Comparison of ENCODE assay signal across 28 cellular contexts in genomic region chr6:80217799-80218198, GRCh38.
A peak's percentile ranks its signal among the peaks of the same experiment; 100 is the strongest.
DNase-seq lines count a peak whose midpoint lies in the region; TF ChIP-seq lines count a peak whose summit lies in the region.
"Had no signal": no experiment of that assay in that cellular context is flagged by ENCODE, and none has a peak within 500 bp of the region (broad histone marks: within the 10 kb centered on the region; RNA-seq: fewer than 3 reads in every experiment).

No MANE protein-coding gene starts in this region.

- H4K20me1 ChIP-seq in osteoblast (ENCODE audit: insufficient read depth, low read length) = no peaks in the 10 kb centered on the region

- no peak for TF ChIP-seq EP300 in esophagus muscularis mucosa (IDR thresholded peaks at IDR 0.05)

- H3K9me3 ChIP-seq in osteoblast (ENCODE audit: low read depth, low read length) = no peaks in the 10 kb centered on the region
- no peaks in the 10 kb centered on the region for H3K9me3 ChIP-seq in esophagus muscularis mucosa
- H3K9me3 ChIP-seq: psoas muscle, upper lobe of right lung had no signal

- H3K4me1 Mint-ChIP-seq in activated T-cell treated with anti-CD3 and anti-CD28 coated beads, Interleukin-2, amount 50 U/mL, for 24 hours (ENCODE audit: low read depth) = no peaks in the 10 kb centered on the region
- H3K4me1 Mint-ChIP-seq: activated naive CD8-positive, alpha-beta T cell treated with anti-CD3 and anti-CD28 coated beads, Interleukin-2, amount 50 U/mL, for 24 hours had no signal

- no peaks in the 10 kb centered on the region for H3K9me3 Mint-ChIP-seq in activated T-cell treated with anti-CD3 and anti-CD28 coated beads, Interleukin-2, amount 50 U/mL, for 24 hours
- H3K9me3 Mint-ChIP-seq: HFFc6; T-helper 1 cell treated with Interleukin-12 subunit alpha and Interleukin-12 subunit beta and Interleukin-4 antibody, amounts not matched to agents 30 μg/mL and 1 μg/mL, for 36 hours had no signal

- H3K4me2 ChIP-seq in osteoblast (ENCODE audit: insufficient read depth, low read length) = peak overlapping the region; percentile 54

- H3K4me3 Mint-ChIP-seq in activated T-cell treated with anti-CD3 and anti-CD28 coated beads, Interleukin-2, amount 50 U/mL, for 24 hours = no peak overlapping the region
- H3K4me3 Mint-ChIP-seq: activated CD8-positive, alpha-beta T cell treated with anti-CD3 and anti-CD28 coated beads for 36 hours; activated naive CD8-positive, alpha-beta T cell treated with anti-CD3 and anti-CD28 coated beads, Interleukin-2, amount 50 U/mL, for 24 hours; CD4-positive, CD25-positive, alpha-beta regulatory T cell; HFFc6; T-helper 1 cell treated with Interleukin-12 subunit alpha and Interleukin-12 subunit beta and Interleukin-4 antibody, amounts not matched to agents 30 μg/mL and 1 μg/mL, for 36 hours had no signal

- DNase-seq in AG09319 (ENCODE audit: extremely low read depth, low read depth) = peak; percentile 5
- peak; percentile 48 for DNase-seq in HFF-Myc (ENCODE audit: extremely low read depth, low read depth)
- DNase-seq in fibroblast of mammary gland (ENCODE audit: low read depth) = peak; percentile 54
- DNase-seq in osteoblast (ENCODE audit: insufficient read length, low spot score, missing footprints) = peak; percentile 10
- DNase-seq in putamen (ENCODE audit: low spot score) = no peak
- DNase-seq in esophagus muscularis mucosa (ENCODE audit: extremely low spot score) = no peak
- no peak for DNase-seq in activated T-cell treated with anti-CD3 and anti-CD28 coated beads, Interleukin-2, amount 50 U/mL, for 24 hours
- no peak for DNase-seq in central memory CD4-positive, alpha-beta T cell
- DNase-seq: activated CD4-positive, alpha-beta T cell treated with anti-CD3 and anti-CD28 coated beads for 1 hour; activated CD8-positive, alpha-beta T cell treated with anti-CD3 and anti-CD28 coated beads for 36 hours; activated effector memory CD4-positive, alpha-beta T cell treated with anti-CD3 and anti-CD28 coated beads, Interleukin-2, amount 50 U/mL, for 16 hours; activated naive CD8-positive, alpha-beta T cell treated with anti-CD3 and anti-CD28 coated beads, Interleukin-2, amount 50 U/mL, for 24 hours; activated T-cell treated with anti-CD3 and anti-CD28 coated beads for 4 hours; CD4-positive, CD25-positive, alpha-beta regulatory T cell; effector memory CD4-positive, alpha-beta T cell; erythroblast; glutamatergic neuron; HFFc6; NCI-H1105 treated with DMSO at 0.1 percent for 48 hours; NCI-H2081; NCI-H524 treated with DMSO at 0.1 percent for 48 hours; Peyer's patch; psoas muscle; stimulated activated CD4-positive, alpha-beta T cell treated with anti-CD3 and anti-CD28 coated beads, Interleukin-1b, Interleukin-23, amount 100 ng/mL, for 48 hours; upper lobe of right lung had no signal

- H3K27me3 ChIP-seq in osteoblast (ENCODE audit: insufficient read depth, low read length) = no peaks in the 10 kb centered on the region
- no peaks in the 10 kb centered on the region for H3K27me3 ChIP-seq in esophagus muscularis mucosa
- H3K27me3 ChIP-seq: Peyer's patch, upper lobe of right lung had no signal

- no peaks in the 10 kb centered on the region for H3K27me3 Mint-ChIP-seq in activated T-cell treated with anti-CD3 and anti-CD28 coated beads, Interleukin-2, amount 50 U/mL, for 24 hours
- H3K27me3 Mint-ChIP-seq: activated CD8-positive, alpha-beta T cell treated with anti-CD3 and anti-CD28 coated beads for 36 hours; activated naive CD8-positive, alpha-beta T cell treated with anti-CD3 and anti-CD28 coated beads, Interleukin-2, amount 50 U/mL, for 24 hours; CD4-positive, CD25-positive, alpha-beta regulatory T cell had no signal

- intact Hi-C loops in esophagus muscularis mucosa (cut with DNase I) = no loop called here

- no peak for TF ChIP-seq CTCF in AG09319 (IDR thresholded peaks at IDR 0.05; ENCODE audit: low read depth, low read length)
- no peak for TF ChIP-seq CTCF in HFF-Myc (IDR thresholded peaks at IDR 0.05; ENCODE audit: low read depth, low read length, missing control alignments)
- no peak for TF ChIP-seq CTCF in fibroblast of mammary gland (conservative IDR thresholded peaks at IDR 0.05; ENCODE audit: control insufficient read depth, insufficient read depth, low read depth, low read length)
- TF ChIP-seq CTCF in osteoblast (IDR thresholded peaks at IDR 0.05; ENCODE audit: extremely low read depth, low read depth, low read length) = no peak
- TF ChIP-seq CTCF in esophagus muscularis mucosa (IDR thresholded peaks at IDR 0.05) = no peak

- H3K36me3 Mint-ChIP-seq in activated T-cell treated with anti-CD3 and anti-CD28 coated beads, Interleukin-2, amount 50 U/mL, for 24 hours (ENCODE audit: low read depth) = peaks cover 12% of the 10 kb centered on the region

- H3K4me3 ChIP-seq in HFF-Myc (replicated peaks; ENCODE audit: low read depth, low read length) = no peak overlapping the region
- no peak overlapping the region for H3K4me3 ChIP-seq in fibroblast of mammary gland (ENCODE audit: control insufficient read depth, low read depth, low read length)
- H3K4me3 ChIP-seq in osteoblast (ENCODE audit: insufficient read depth, low read length) = no peak overlapping the region
- H3K4me3 ChIP-seq in esophagus muscularis mucosa = no peak overlapping the region
- H3K4me3 ChIP-seq: lung, Peyer's patch, psoas muscle, skin epidermis, upper lobe of right lung had no signal

- no peak for TF ChIP-seq POLR2A in esophagus muscularis mucosa (IDR thresholded peaks at IDR 0.05; ENCODE audit: low read depth)

- H3K4me1 ChIP-seq in osteoblast (ENCODE audit: insufficient read depth, low read length) (peaks cover 8% of the 10 kb centered on the region), esophagus muscularis mucosa (peaks cover 0 to 14% (median 0%) of the 10 kb centered on the region in 4 donors)
- H3K4me1 ChIP-seq: Peyer's patch, psoas muscle, upper lobe of right lung had no signal

- H3K36me3 ChIP-seq in osteoblast (ENCODE audit: insufficient read depth, low read length) = no peaks in the 10 kb centered on the region
- H3K36me3 ChIP-seq in esophagus muscularis mucosa = no peaks in the 10 kb centered on the region
- H3K36me3 ChIP-seq: Peyer's patch, upper lobe of right lung had no signal

- H3K27ac ChIP-seq in osteoblast (ENCODE audit: low read depth, low read length) (no peak overlapping the region), esophagus muscularis mucosa (replicated peaks in 1 of 4) (no peak overlapping the region)
- H3K27ac ChIP-seq: Peyer's patch, psoas muscle, upper lobe of right lung had no signal

- no peak overlapping the region for H3K27ac Mint-ChIP-seq in activated T-cell treated with anti-CD3 and anti-CD28 coated beads, Interleukin-2, amount 50 U/mL, for 24 hours
- H3K27ac Mint-ChIP-seq: activated CD8-positive, alpha-beta T cell treated with anti-CD3 and anti-CD28 coated beads for 36 hours; activated naive CD8-positive, alpha-beta T cell treated with anti-CD3 and anti-CD28 coated beads, Interleukin-2, amount 50 U/mL, for 24 hours; HFFc6; T-helper 1 cell treated with Interleukin-12 subunit alpha and Interleukin-12 subunit beta and Interleukin-4 antibody, amounts not matched to agents 30 μg/mL and 1 μg/mL, for 36 hours had no signal

- H2AFZ ChIP-seq in osteoblast (ENCODE audit: low read length) = peak overlapping the region; percentile 64

- 81% methylated on average over 6 of the region's 6 CpGs for WGBS in esophagus muscularis mucosa

- no peaks in the 10 kb centered on the region for H3K79me2 ChIP-seq in osteoblast (ENCODE audit: insufficient read depth, low read length)

Comparison
In these comparisons a context has a peak if more than half of its experiments do, and no peak if none do; other contexts are left out.
1. DNase-seq: peak in AG09319 (single experiment), HFF-Myc (single experiment), fibroblast of mammary gland (single experiment) and osteoblast (single experiment); none in putamen (single experiment), esophagus muscularis mucosa (single experiment), activated T-cell treated with anti-CD3 and anti-CD28 coated beads, Interleukin-2, amount 50 U/mL, for 24 hours (single experiment) and central memory CD4-positive, alpha-beta T cell (single experiment).